ENCODE assay signal across 8 cellular contexts in genomic region chr12:49664591-49665146, GRCh38. TPM values are rescaled to one million over a fixed set of nuclear protein-coding genes. Genes with fewer than 3 reads are reported as not detected.
DNase-seq lines count a peak whose midpoint lies in the region; ATAC-seq and TF ChIP-seq lines count a peak whose summit lies in the region.

No MANE protein-coding gene starts in this region.

- no peak for TF ChIP-seq CTCF in endodermal cell (conservative IDR thresholded peaks at IDR 0.05)

- no peaks in the 10 kb centered on the region for H3K27me3 Mint-ChIP-seq in endodermal cell (ENCODE audit: insufficient read depth)

- intact Hi-C loops in Right ventricle myocardium superior (cut with DNase I) = no loop called here

- no peak overlapping the region for H3K4me3 Mint-ChIP-seq in endodermal cell

- no peaks in the 10 kb centered on the region for H3K27me3 ChIP-seq in endodermal cell (ENCODE audit: control insufficient read depth, insufficient read depth, low read length, poor library complexity, severe bottlenecking)

- H3K9ac ChIP-seq in endodermal cell (ENCODE audit: extremely low read depth, low read length, poor library complexity, severe bottlenecking) = no peak overlapping the region

- WGBS in endodermal cell (ENCODE audit: insufficient coverage in 1 of 2, insufficient read length in 1 of 2), 2 experiments = 88 to 100% methylated on average over 3 to 4 of the region's 4 CpGs

- no peak overlapping the region for H3K27ac ChIP-seq in endodermal cell (ENCODE audit: low read depth, low read length)

- peaks cover 28% of the 10 kb centered on the region for H3K36me3 Mint-ChIP-seq in endodermal cell (ENCODE audit: low read depth)

- no peaks in the 10 kb centered on the region for H3K4me1 ChIP-seq in endodermal cell (ENCODE audit: control insufficient read depth, insufficient read depth, low read length)

- no peak overlapping the region for H3K27ac Mint-ChIP-seq in endodermal cell

- peak; percentile 49 for ATAC-seq in GM21423 (IDR thresholded peaks at IDR 0.05; ENCODE audit: unreplicated experiment)
- ATAC-seq in Right ventricle myocardium superior (ENCODE audit: poor library complexity) = peak; percentile 9
- no peak for ATAC-seq in HG02884 (IDR thresholded peaks at IDR 0.05; ENCODE audit: unreplicated experiment)

- H3K4me1 Mint-ChIP-seq in endodermal cell = peaks cover 17% of the 10 kb centered on the region

- H3K9me3 ChIP-seq in endodermal cell (ENCODE audit: control insufficient read depth, low read length) = no peaks in the 10 kb centered on the region

- DNase-seq in Daoy (ENCODE audit: low read depth) (peak; percentile 37), NCI-H146 treated with DMSO at 0.1 percent for 48 hours (lab: John Stamatoyannopoulos, UW; ENCODE audit: unreplicated experiment) (peak; percentile 44), Right ventricle myocardium superior (no peak), NCI-H1436 treated with DMSO at 0.1 percent for 48 hours (lab: John Stamatoyannopoulos, UW) (no peak), endodermal cell (no peak), C1 segment of cervical spinal cord (lab: John Stamatoyannopoulos, UW) (no peak)

- peaks cover 35% of the 10 kb centered on the region for H3K36me3 ChIP-seq in endodermal cell (ENCODE audit: control insufficient read depth, insufficient read depth, low read length)

- H3K9me3 Mint-ChIP-seq in endodermal cell = no peaks in the 10 kb centered on the region

- H3K4me3 ChIP-seq in endodermal cell (ENCODE audit: low read length) = no peak overlapping the region

RNA-seq across cellular contexts. Expression of gene PRPF40B, which starts 41.3 kb away (rescaled TPM):
- 5.3 and 5.9 TPM in 2 replicates for total RNA-seq in Daoy (2014; rRNA removed; shearing (Covaris generic))
- total RNA-seq in Right ventricle myocardium superior (19.1 TPM), endodermal cell (10 to 100 TPM; 33.8 to 45.6 TPM)
- polyA plus RNA-seq in endodermal cell (2013, experiment 1 of 2) = 29.5 TPM
- polyA plus RNA-seq in endodermal cell (2013, experiment 2 of 2) = 25.0 TPM

RNA-seq across cellular contexts. Expression of gene FMNL3, which starts 42.5 kb away (rescaled TPM):
- 41.9 and 51.7 TPM in 2 replicates for total RNA-seq in Daoy (2014; rRNA removed; shearing (Covaris generic))
- 9.4 TPM for total RNA-seq in Right ventricle myocardium superior
- total RNA-seq in endodermal cell = 10 to 100 TPM; 22.4 to 23.5 TPM
- polyA plus RNA-seq in endodermal cell (2013, experiment 1 of 2) = 14.2 TPM
- 15.9 TPM for polyA plus RNA-seq in endodermal cell (2013, experiment 2 of 2)

RNA-seq across cellular contexts. Expression of gene FAM186B, which starts 59.2 kb away (rescaled TPM):
- total RNA-seq in Daoy (2014; rRNA removed; shearing (Covaris generic)) = 0.17 and 0.30 TPM in 2 replicates
- total RNA-seq in Right ventricle myocardium superior = 0.46 TPM
- total RNA-seq in endodermal cell = under 1 TPM; 0.22 to 0.26 TPM
- polyA plus RNA-seq in endodermal cell (2013, experiment 1 of 2) = 0.18 TPM
- polyA plus RNA-seq in endodermal cell (2013, experiment 2 of 2) = 0.08 TPM

Comparison
In these comparisons a context has a peak if more than half of its experiments do, and no peak if none do; other contexts are left out.
1. DNase-seq: peak in Daoy (single experiment) and NCI-H146 treated with DMSO at 0.1 percent for 48 hours (single experiment); none in Right ventricle myocardium superior (single experiment), NCI-H1436 treated with DMSO at 0.1 percent for 48 hours (single experiment), endodermal cell (single experiment) and C1 segment of cervical spinal cord (0 of 14).